24 cellular contexts compared by ENCODE assay signal in genomic region chr10:26464632-26465280, GRCh38. TPM values are rescaled to one million over a fixed set of nuclear protein-coding genes. Genes with fewer than 3 reads are reported as not detected.
DNase-seq lines count a peak whose midpoint lies in the region; ATAC-seq and TF ChIP-seq lines count a peak whose summit lies in the region.
"Had no signal": no experiment of that assay in that cellular context is flagged by ENCODE, and none has a peak within 500 bp of the region (broad histone marks: within the 10 kb centered on the region; RNA-seq: fewer than 3 reads in every experiment).

No MANE protein-coding gene starts in this region.

- H3K27me3 ChIP-seq in CD8-positive, alpha-beta memory T cell (ENCODE audit: insufficient read depth, low read length, poor library complexity, severe bottlenecking): no peaks in the 10 kb centered on the region
- H3K27me3 ChIP-seq in adrenal gland: no peaks in the 10 kb centered on the region
- H3K27me3 ChIP-seq: BLaER1, heart right ventricle, vagina had no signal

- no peak for TF ChIP-seq CTCF in adrenal gland (IDR thresholded peaks at IDR 0.05)

- H3K4me1 ChIP-seq in CD8-positive, alpha-beta memory T cell (ENCODE audit: insufficient read depth, low read length): peaks cover 61% of the 10 kb centered on the region
- no peaks in the 10 kb centered on the region for H3K4me1 ChIP-seq in adrenal gland (replicated peaks in 1 of 2)
- H3K4me1 ChIP-seq: vagina had no signal

- no peak for DNase-seq in CD8-positive, alpha-beta memory T cell
- peak; percentile 26 for DNase-seq in kidney tubule cell (ENCODE audit: low spot score)
- no peak for DNase-seq in NCI-H446 (lab: John Stamatoyannopoulos, UW)
- DNase-seq in OCI-M2 (lab: John Stamatoyannopoulos, UW; ENCODE audit: unreplicated experiment): no peak
- no peak for DNase-seq in adrenal gland
- no peak for DNase-seq in RPMI8226
- DNase-seq: DMS79, heart right ventricle, KG1, kidney, NCI-H1436, NCI-H2227 treated with DMSO at 0.1 percent for 48 hours, SHP77 treated with DMSO at 0.1 percent for 48 hours, T-helper 9 cell had no signal

- 75 to 78% (median 76%) methylated on average over 3 of the region's 3 CpGs for WGBS in adrenal gland, 4 donors

- no peak overlapping the region for H3K4me3 ChIP-seq in CD8-positive, alpha-beta memory T cell (ENCODE audit: low read length)
- H3K4me3 ChIP-seq in adrenal gland: no peak overlapping the region
- H3K4me3 ChIP-seq: BLaER1, GM23338, heart right ventricle, vagina had no signal

- ATAC-seq in GM18867 (IDR thresholded peaks at IDR 0.05; ENCODE audit: unreplicated experiment): peak; percentile 42
- peak; percentile 23 for ATAC-seq in HG03108 (IDR thresholded peaks at IDR 0.05; ENCODE audit: unreplicated experiment)
- ATAC-seq: esophagus mucosa, GM23338, heart right ventricle, sciatic nerve had no signal

- no peaks in the 10 kb centered on the region for H3K9me3 Mint-ChIP-seq in CD8-positive, alpha-beta memory T cell
- H3K9me3 Mint-ChIP-seq: brain, GM23338 had no signal

- CTCF ChIA-PET in CD8-positive, alpha-beta memory T cell (lab: Charles Lee): no interaction called here

- POLR2A ChIA-PET in CD8-positive, alpha-beta memory T cell (lab: Charles Lee): no interaction called here

- TF ChIP-seq POLR2A in adrenal gland (IDR thresholded peaks at IDR 0.05): no peak

- peak overlapping the region in 5 of 8 donors; percentile 28 to 70 (median 52) for H3K27ac Mint-ChIP-seq in CD8-positive, alpha-beta memory T cell
- H3K27ac Mint-ChIP-seq: activated T-helper 2 cell treated with anti-CD3 and anti-CD28 coated beads, Interferon-gamma antibody, Interleukin-2, Interleukin-4, amounts not matched to agents 10 μg/mL and 5 μg/mL and 100 μg/mL, durations not matched to agents 14 hours and 24 hours and 36 hours; brain; GM23338 had no signal

- peaks cover 3% of the 10 kb centered on the region for H3K36me3 ChIP-seq in CD8-positive, alpha-beta memory T cell (ENCODE audit: insufficient read depth, low read length)
- no peaks in the 10 kb centered on the region for H3K36me3 ChIP-seq in adrenal gland (replicated peaks in 1 of 2)
- H3K36me3 ChIP-seq: heart right ventricle, vagina had no signal

- intact Hi-C loops in adrenal gland (cut with DNase I): no loop called here

- no peaks in the 10 kb centered on the region for H3K27me3 Mint-ChIP-seq in CD8-positive, alpha-beta memory T cell
- H3K27me3 Mint-ChIP-seq: brain had no signal

- H3K36me3 Mint-ChIP-seq in CD8-positive, alpha-beta memory T cell: peaks cover 7 to 50% (median 8%) of the 10 kb centered on the region in 3 donors
- H3K36me3 Mint-ChIP-seq: brain had no signal

- no peaks in the 10 kb centered on the region for H3K9me3 ChIP-seq in CD8-positive, alpha-beta memory T cell (ENCODE audit: low read length)
- no peaks in the 10 kb centered on the region for H3K9me3 ChIP-seq in adrenal gland (replicated peaks in 1 of 3)
- H3K9me3 ChIP-seq: heart right ventricle, vagina had no signal

- no peak overlapping the region for H3K27ac ChIP-seq in CD8-positive, alpha-beta memory T cell (ENCODE audit: low read depth, low read length)
- H3K27ac ChIP-seq in adrenal gland: no peak overlapping the region
- H3K27ac ChIP-seq: BLaER1, heart right ventricle, vagina had no signal

- peak overlapping the region in 2 of 7 donors; percentile 8 to 59 for H3K4me3 Mint-ChIP-seq in CD8-positive, alpha-beta memory T cell
- H3K4me3 Mint-ChIP-seq: brain, GM23338 had no signal

- peaks cover 82 to 96% (median 92%) of the 10 kb centered on the region in 3 donors for H3K4me1 Mint-ChIP-seq in CD8-positive, alpha-beta memory T cell
- H3K4me1 Mint-ChIP-seq: brain, GM23338 had no signal

RNA-seq across cellular contexts. Expression of gene APBB1IP, which starts 26.6 kb away (rescaled TPM):
- total RNA-seq in CD8-positive, alpha-beta memory T cell: 10 to 100 TPM; 47.7 to 48.9 TPM
- polyA plus RNA-seq in CD8-positive, alpha-beta memory T cell: 72.3 TPM
- total RNA-seq in adrenal gland: 10 to 100 TPM in 4 of 8 donors, 1 to 10 TPM in 3, under 1 TPM in 1; 0.60 to 16.1 (median 9.9) TPM
- 1 to 10 TPM; 3.6 to 5.5 (median 4.8) TPM for polyA plus RNA-seq in adrenal gland
- total RNA-seq: dermis microvascular lymphatic vessel endothelial cell had no signal
